Comparison of ENCODE assay signal across 9 cellular contexts in the genomic region with DNA sequence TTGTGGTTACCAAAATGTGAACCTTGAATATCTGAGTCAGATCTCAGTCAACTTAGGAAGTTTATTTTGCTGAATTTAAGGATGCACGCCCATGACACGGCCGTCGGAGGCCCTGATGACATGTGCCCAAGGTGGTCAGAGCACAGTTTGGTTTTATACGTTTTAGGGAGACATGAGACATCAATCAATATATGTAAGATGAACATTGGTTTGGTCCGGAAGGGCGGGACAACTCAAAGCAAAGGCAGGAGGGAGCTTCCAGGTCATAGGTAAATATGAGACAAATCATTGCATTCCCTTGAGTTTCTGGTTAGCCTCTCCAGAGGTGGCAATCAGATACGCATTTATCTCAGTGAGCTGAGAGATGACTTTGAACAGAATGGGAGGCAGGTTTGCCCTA. TPM values are rescaled to one million over a fixed set of nuclear protein-coding genes. Genes with fewer than 3 reads are reported as not detected.
DNase-seq lines count a peak whose midpoint lies in the region; ATAC-seq and TF ChIP-seq lines count a peak whose summit lies in the region.
"Had no signal": no experiment of that assay in that cellular context is flagged by ENCODE, and none has a peak within 500 bp of the region (broad histone marks: within the 10 kb centered on the region; RNA-seq: fewer than 3 reads in every experiment).

No MANE protein-coding gene starts in this region.

- H3K36me3 Mint-ChIP-seq in CD4-positive, alpha-beta T cell (ENCODE audit: low read depth): peaks cover 37% of the 10 kb centered on the region

- peak overlapping the region; percentile 42 for H2AFZ ChIP-seq in neuron (ENCODE audit: low read depth, low read length)

- H3K4me1 ChIP-seq in neuron (ENCODE audit: insufficient read depth, low read length): peaks cover 32% of the 10 kb centered on the region

- H3K27me3 Mint-ChIP-seq in CD4-positive, alpha-beta T cell: no peaks in the 10 kb centered on the region

- ATAC-seq in CD4-positive, alpha-beta T cell (ENCODE audit: poor library complexity): no peak
- ATAC-seq in HG02973 (IDR thresholded peaks at IDR 0.05; ENCODE audit: unreplicated experiment): no peak
- ATAC-seq in HG02763 (IDR thresholded peaks at IDR 0.05; ENCODE audit: unreplicated experiment): no peak
- ATAC-seq in GM18861 (IDR thresholded peaks at IDR 0.05; ENCODE audit: unreplicated experiment): no peak

- H3K4me3 Mint-ChIP-seq in CD4-positive, alpha-beta T cell: peak overlapping the region; percentile 100

- no peaks in the 10 kb centered on the region for H3K9me3 ChIP-seq in CD4-positive, alpha-beta T cell (ENCODE audit: control insufficient read depth, low read length)
- H3K9me3 ChIP-seq in neuron (ENCODE audit: low read length): no peaks in the 10 kb centered on the region

- peak overlapping the region; percentile 97 for H3K27ac Mint-ChIP-seq in CD4-positive, alpha-beta T cell

- DNase-seq in CD4-positive, alpha-beta T cell: no peak
- DNase-seq in NCI-H2227 (lab: John Stamatoyannopoulos, UW; ENCODE audit: unreplicated experiment) (peak; percentile 51), coronary artery (ENCODE audit: low spot score) (no peak), NCI-H2081 (lab: John Stamatoyannopoulos, UW) (no peak)

- peaks cover 16% of the 10 kb centered on the region for H3K36me3 ChIP-seq in neuron (ENCODE audit: insufficient read depth, low read length)

- peak overlapping the region; percentile 97 for H3K27ac ChIP-seq in CD4-positive, alpha-beta T cell (ENCODE audit: low read depth, low read length)
- peak overlapping the region; percentile 90 to 100 for H3K27ac ChIP-seq in coronary artery

- intact Hi-C loops in CD4-positive, alpha-beta T cell (cut with DNase I, micrococcal nuclease): no loop called here

- H3K4me3 ChIP-seq in coronary artery (peak overlapping the region; percentile 83), neuron (ENCODE audit: low read length) (peak overlapping the region; percentile 72)

- no peak for TF ChIP-seq CTCF in CD4-positive, alpha-beta T cell (IDR thresholded peaks at IDR 0.05)
- no peak for TF ChIP-seq CTCF in coronary artery (IDR thresholded peaks at IDR 0.05)

- H3K27me3 ChIP-seq in CD4-positive, alpha-beta T cell (ENCODE audit: control insufficient read depth, insufficient read depth, low read length): no peaks in the 10 kb centered on the region
- no peaks in the 10 kb centered on the region for H3K27me3 ChIP-seq in neuron (ENCODE audit: insufficient read depth, low read length)

- H3K4me1 Mint-ChIP-seq in CD4-positive, alpha-beta T cell (ENCODE audit: low read depth): peaks cover 82% of the 10 kb centered on the region

- CTCF ChIA-PET in CD4-positive, alpha-beta T cell (lab: Charles Lee): interaction anchor here (3.9 kb wide), 1 partner anchor 83 kb away, joined by 12 read pairs; no protein-coding TSS in a partner anchor

- H3K9me3 Mint-ChIP-seq in CD4-positive, alpha-beta T cell: no peaks in the 10 kb centered on the region

- POLR2A ChIA-PET in CD4-positive, alpha-beta T cell (lab: Charles Lee): interaction anchor here (0.6 to 7.3 kb wide), 15 partner anchors 8 to 175 kb away, joined by 3 to 130 read pairs (median 10); a partner anchor contains a TSS

RNA-seq across cellular contexts. Expression of a gene that starts 1.0 kb away (rescaled TPM):
- total RNA-seq in CD4-positive, alpha-beta T cell: 100 to 1,000 TPM in 1 of 2 experiments, 10 to 100 TPM in 1; 97.1 to 101 TPM

RNA-seq across cellular contexts. Expression of a gene that starts 29.5 kb away (rescaled TPM):
- under 1 TPM; 0.47 to 0.52 TPM for total RNA-seq in CD4-positive, alpha-beta T cell
- total RNA-seq: myocyte had no signal
